Comparison of ENCODE assay signal across 1 cellular context in genomic region chr5:172840077-172840777, GRCh38.
TF ChIP-seq lines count a peak whose summit lies in the region.

No MANE protein-coding gene starts in this region.

TF ChIP-seq in WTC11, 78 proteins besides CTCF, POLR2A, EP300 and RAD21 (continued from another document):
- TF ChIP-seq AR (CRISPR knock-in tag; IDR thresholded peaks at IDR 0.05) (no peak), MLX (CRISPR knock-in tag; IDR thresholded peaks at IDR 0.05) (no peak), ZNF671 (CRISPR knock-in tag; IDR thresholded peaks at IDR 0.05) (no peak), KAT7 (CRISPR knock-in tag; IDR thresholded peaks at IDR 0.05; ENCODE audit: borderline replicate concordance) (no peak), NR2C2 (CRISPR knock-in tag; IDR thresholded peaks at IDR 0.05) (no peak)
TF ChIP-seq in WTC11: peak in this region for 0.
